In the genomic region with DNA sequence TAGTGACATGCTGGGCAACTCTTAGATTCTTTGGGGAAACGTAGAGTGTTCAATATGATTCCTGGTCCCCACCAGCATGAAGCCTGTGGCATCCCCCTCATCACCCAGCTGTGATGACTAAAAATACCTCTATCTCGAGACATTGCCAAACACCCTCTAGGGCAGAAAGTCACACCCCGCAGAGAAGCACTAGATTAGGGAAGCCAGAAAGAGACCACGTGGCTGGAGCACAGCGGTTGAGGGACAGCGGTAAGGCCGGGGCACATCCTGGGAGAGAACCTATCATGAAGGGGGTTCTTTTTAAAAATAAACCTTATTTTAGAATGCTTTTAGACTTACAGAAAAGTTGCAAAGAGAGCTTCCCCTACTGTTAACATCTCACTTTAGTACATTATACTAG, we compare ENCODE assay signal across 1 cellular context.
TF ChIP-seq lines count a peak whose summit lies in the region.

No MANE protein-coding gene starts in this region.

TF ChIP-seq in GM23338, 12 proteins besides CTCF, POLR2A, EP300 and RAD21:
- TF ChIP-seq JUNB (IDR thresholded peaks at IDR 0.05; ENCODE audit: unreplicated experiment) (no peak), EZH2phosphoT487 (IDR thresholded peaks at IDR 0.05; ENCODE audit: unreplicated experiment) (no peak), REST (IDR thresholded peaks at IDR 0.05; ENCODE audit: unreplicated experiment) (no peak), ZNF462 (CRISPR knock-in tag; IDR thresholded peaks at IDR 0.05) (no peak), NANOG (IDR thresholded peaks at IDR 0.05; ENCODE audit: borderline replicate concordance) (no peak), ZNF331 (CRISPR knock-in tag; IDR thresholded peaks at IDR 0.05; ENCODE audit: low read depth) (no peak), EZH2 (IDR thresholded peaks at IDR 0.05; ENCODE audit: low read depth, unreplicated experiment) (no peak), POLR2AphosphoS5 (IDR thresholded peaks at IDR 0.05; ENCODE audit: low read depth) (no peak), STAT1 (IDR thresholded peaks at IDR 0.05; ENCODE audit: unreplicated experiment) (no peak), ETS1 (IDR thresholded peaks at IDR 0.05) (no peak), ZNF114 (CRISPR knock-in tag; IDR thresholded peaks at IDR 0.05) (no peak), CREB1 (CRISPR knock-in tag; IDR thresholded peaks at IDR 0.05; ENCODE audit: low read depth) (no peak)
